ENCODE assay signal across 8 cellular contexts in the genomic region with DNA sequence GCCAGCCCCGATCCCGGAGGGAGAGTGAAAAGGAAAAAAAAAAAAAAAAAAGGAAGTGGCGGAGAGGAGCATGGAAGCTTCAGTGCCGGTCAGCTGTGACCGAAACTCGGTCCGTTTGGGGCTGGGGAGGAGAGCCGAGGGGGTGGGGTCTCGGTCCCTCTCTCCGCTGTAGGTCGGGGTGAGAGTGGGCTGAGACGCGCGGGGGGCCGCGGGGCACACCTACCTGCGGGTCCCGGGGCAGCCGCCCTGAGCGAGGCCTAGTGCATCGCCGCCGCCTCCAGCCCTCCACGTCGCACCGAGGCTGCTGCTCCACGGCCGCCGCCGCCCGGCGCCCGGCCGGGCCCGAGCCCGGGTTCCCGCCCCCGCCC. TPM values are rescaled to one million over a fixed set of nuclear protein-coding genes. Genes with fewer than 3 reads are reported as not detected.
DNase-seq lines count a peak whose midpoint lies in the region; ATAC-seq and TF ChIP-seq lines count a peak whose summit lies in the region.

No MANE protein-coding gene starts in this region.

- peak overlapping the region; percentile 75 for H3K9ac ChIP-seq in Karpas-422 (ENCODE audit: low read length)

- H3K9me3 ChIP-seq in Karpas-422 (ENCODE audit: low read length) (no peaks in the 10 kb centered on the region), osteoblast (ENCODE audit: low read depth, low read length) (no peaks in the 10 kb centered on the region)

- H4K20me1 ChIP-seq in Karpas-422 (ENCODE audit: insufficient read depth, low read depth, low read length) (no peaks in the 10 kb centered on the region), osteoblast (ENCODE audit: insufficient read depth, low read length) (peaks cover 30% of the 10 kb centered on the region)

- H3K27ac ChIP-seq in Karpas-422 (ENCODE audit: low read length) (peak overlapping the region; percentile 52), osteoblast (ENCODE audit: low read depth, low read length) (peak overlapping the region; percentile 89)

- DNase-seq in NCI-H146 (lab: John Stamatoyannopoulos, UW) (peak; percentile 65), NCI-H146 treated with DMSO at 0.1 percent for 48 hours (lab: John Stamatoyannopoulos, UW; ENCODE audit: unreplicated experiment) (no peak), Karpas-422 (peak; percentile 77), head of caudate nucleus (peak in 30 of 42 donors; percentile 14 to 72 (median 50)), osteoblast (ENCODE audit: insufficient read length, low spot score, missing footprints) (no peak), NCI-H187 treated with DMSO at 0.1 percent for 48 hours (lab: John Stamatoyannopoulos, UW) (no peak)
- peak; percentile 51 for DNase-seq in activated CD8-positive, alpha-beta memory T cell treated with anti-CD3 and anti-CD28 coated beads, Interleukin-2, amount 50 U/mL, for 4 hours

- H3K27me3 ChIP-seq in Karpas-422 (ENCODE audit: low read length) (no peaks in the 10 kb centered on the region), osteoblast (ENCODE audit: insufficient read depth, low read length) (no peaks in the 10 kb centered on the region)

- intact Hi-C loops in head of caudate nucleus (cut with DNase I) = no loop called here

- ATAC-seq in GM21723 (IDR thresholded peaks at IDR 0.05; ENCODE audit: unreplicated experiment) = peak; percentile 50

- H3K4me3 ChIP-seq in Karpas-422 (ENCODE audit: low read length) (peak overlapping the region; percentile 75), osteoblast (ENCODE audit: insufficient read depth, low read length) (peak overlapping the region; percentile 82)

- H3K79me2 ChIP-seq in Karpas-422 (ENCODE audit: low read length) = peaks cover 51% of the 10 kb centered on the region
- peaks cover 54% of the 10 kb centered on the region for H3K79me2 ChIP-seq in osteoblast (ENCODE audit: insufficient read depth, low read length)

- no peaks in the 10 kb centered on the region for H3K9me2 ChIP-seq in Karpas-422 (replicated peaks; ENCODE audit: insufficient read depth, low read length)

- peak overlapping the region; percentile 64 for H2AFZ ChIP-seq in Karpas-422 (ENCODE audit: low read length)
- peak overlapping the region; percentile 98 for H2AFZ ChIP-seq in osteoblast (ENCODE audit: low read length)

- H3K4me2 ChIP-seq in Karpas-422 (ENCODE audit: low read depth, low read length, poor library complexity, severe bottlenecking) (peak overlapping the region; percentile 72), osteoblast (ENCODE audit: insufficient read depth, low read length) (peak overlapping the region; percentile 81)

- H3K4me1 ChIP-seq in Karpas-422 (ENCODE audit: low read length) (peaks cover 20% of the 10 kb centered on the region), osteoblast (ENCODE audit: insufficient read depth, low read length) (peaks cover 9% of the 10 kb centered on the region)

- H3K36me3 ChIP-seq in Karpas-422 (ENCODE audit: insufficient read depth, low read length) (no peaks in the 10 kb centered on the region), osteoblast (ENCODE audit: insufficient read depth, low read length) (no peaks in the 10 kb centered on the region)

- no peak for TF ChIP-seq CTCF in osteoblast (IDR thresholded peaks at IDR 0.05; ENCODE audit: extremely low read depth, low read depth, low read length)

RNA-seq across cellular contexts. Expression of gene VPS54, which starts 0.5 kb away (rescaled TPM):
- total RNA-seq in Karpas-422 (2014; rRNA removed; shearing (Covaris generic); ENCODE audit: low replicate concordance) = 23.7 and 33.8 TPM in 2 replicates
- total RNA-seq in osteoblast = 18.8 and 20.6 TPM in 2 replicates

Comparison
In these comparisons a context has a peak if more than half of its experiments do, and no peak if none do; other contexts are left out.
1. DNase-seq: peak in NCI-H146 (single experiment), Karpas-422 (single experiment), activated CD8-positive, alpha-beta memory T cell treated with anti-CD3 and anti-CD28 coated beads, Interleukin-2, amount 50 U/mL, for 4 hours (single experiment) and head of caudate nucleus (30 of 42); none in NCI-H146 treated with DMSO at 0.1 percent for 48 hours (single experiment), osteoblast (single experiment) and NCI-H187 treated with DMSO at 0.1 percent for 48 hours (single experiment).